Comparison of ENCODE assay signal across 1 cellular context in the genomic region with DNA sequence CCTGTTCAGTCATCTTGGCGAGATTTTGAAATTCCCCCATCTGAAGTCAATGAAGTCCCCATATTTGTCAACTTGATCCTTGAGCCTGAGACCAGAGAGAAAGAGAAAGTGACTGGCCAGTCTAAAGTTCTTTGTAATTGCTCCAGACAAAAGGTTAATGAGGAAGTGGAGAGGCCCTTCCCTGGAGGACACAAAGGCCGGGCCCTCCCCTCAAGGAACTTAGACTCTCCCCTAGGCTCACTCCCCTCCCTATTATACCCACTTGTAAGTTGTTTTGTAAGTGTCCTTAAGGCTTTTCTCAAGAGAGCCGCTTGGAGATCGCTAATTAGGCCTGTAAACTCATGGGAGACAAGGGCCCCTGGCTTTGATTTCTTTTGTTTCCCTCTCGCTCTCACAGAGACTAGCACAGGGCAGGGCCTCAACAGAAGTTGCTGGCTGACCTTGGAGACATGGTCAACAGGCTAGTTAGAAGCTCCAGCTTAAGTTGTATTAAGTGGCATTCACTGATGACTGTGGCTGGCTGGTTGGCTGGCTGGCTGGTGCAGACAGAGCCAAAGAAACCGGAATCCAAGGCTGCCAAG.
TF ChIP-seq lines count a peak whose summit lies in the region.

No MANE protein-coding gene starts in this region.

TF ChIP-seq in H1, 55 proteins besides CTCF, POLR2A, EP300 and RAD21:
- no peak for TF ChIP-seq YY1 (IDR thresholded peaks at IDR 0.05; ENCODE audit: low read depth, low read length)
- TF ChIP-seq RNF2 (IDR thresholded peaks at IDR 0.05; ENCODE audit: borderline replicate concordance, low read depth, low read length, missing control alignments, poor library complexity, severe bottlenecking), result no peak
- no peak for TF ChIP-seq HDAC6 (IDR thresholded peaks at IDR 0.05; ENCODE audit: low read depth, low read length)
- TF ChIP-seq POU5F1 (IDR thresholded peaks at IDR 0.05; ENCODE audit: low read depth, low read length), result no peak
